2 cellular contexts compared by ENCODE assay signal in the genomic region with DNA sequence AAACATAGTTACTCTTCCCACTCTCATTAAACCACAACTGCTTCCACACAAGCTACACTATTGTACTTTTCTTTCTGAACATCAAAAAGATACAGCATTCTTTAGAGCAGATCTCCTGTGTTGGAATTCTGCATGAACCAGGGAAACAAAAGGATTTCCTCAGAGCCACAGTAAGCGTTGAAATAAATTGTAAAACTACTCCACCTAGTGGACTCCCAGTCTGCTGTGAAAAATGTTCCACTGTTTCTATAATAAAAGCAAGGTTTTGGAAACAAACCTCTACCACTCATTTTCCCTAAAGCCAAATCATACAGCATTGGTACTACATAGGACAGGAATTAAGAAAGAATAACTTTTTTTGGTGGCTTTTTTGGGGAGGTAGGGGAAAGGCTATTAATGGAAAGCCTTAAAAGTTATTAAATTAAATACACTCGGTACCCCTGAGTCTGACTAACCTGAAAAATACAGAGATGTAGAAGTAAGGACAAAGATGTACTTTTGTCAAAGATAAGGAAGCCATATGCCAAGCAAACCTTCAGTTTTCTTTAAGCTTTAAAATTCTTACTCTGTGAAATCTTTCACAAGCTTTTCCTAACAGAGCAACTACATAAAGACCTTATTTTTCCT.
TF ChIP-seq lines count a peak whose summit lies in the region.

No MANE protein-coding gene starts in this region.

TF ChIP-seq in HEK293, 187 proteins besides CTCF, POLR2A, EP300 and RAD21:
- TF ChIP-seq ZNF600 (tag by site-specific recombination; IDR thresholded peaks at IDR 0.05) = peak; percentile 97
- TF ChIP-seq ZNF660 (tag by site-specific recombination; IDR thresholded peaks at IDR 0.05) = peak; percentile 62; the same call in 1 of the 2 replicates
- TF ChIP-seq, protein P1, sequence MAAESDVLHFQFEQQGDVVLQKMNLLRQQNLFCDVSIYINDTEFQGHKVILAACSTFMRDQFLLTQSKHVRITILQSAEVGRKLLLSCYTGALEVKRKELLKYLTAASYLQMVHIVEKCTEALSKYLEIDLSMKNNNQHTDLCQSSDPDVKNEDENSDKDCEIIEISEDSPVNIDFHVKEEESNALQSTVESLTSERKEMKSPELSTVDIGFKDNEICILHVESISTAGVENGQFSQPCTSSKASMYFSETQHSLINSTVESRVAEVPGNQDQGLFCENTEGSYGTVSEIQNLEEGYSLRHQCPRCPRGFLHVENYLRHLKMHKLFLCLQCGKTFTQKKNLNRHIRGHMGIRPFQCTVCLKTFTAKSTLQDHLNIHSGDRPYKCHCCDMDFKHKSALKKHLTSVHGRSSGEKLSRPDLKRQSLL (tag by site-specific recombination; IDR thresholded peaks at IDR 0.05) = no peak
- TF ChIP-seq ZNF654 (tag by site-specific recombination; IDR thresholded peaks at IDR 0.05; ENCODE audit: low read depth) = peak; percentile 89
- TF ChIP-seq KLF16 (tag by site-specific recombination; IDR thresholded peaks at IDR 0.05) = no peak
- TF ChIP-seq, protein P2, sequence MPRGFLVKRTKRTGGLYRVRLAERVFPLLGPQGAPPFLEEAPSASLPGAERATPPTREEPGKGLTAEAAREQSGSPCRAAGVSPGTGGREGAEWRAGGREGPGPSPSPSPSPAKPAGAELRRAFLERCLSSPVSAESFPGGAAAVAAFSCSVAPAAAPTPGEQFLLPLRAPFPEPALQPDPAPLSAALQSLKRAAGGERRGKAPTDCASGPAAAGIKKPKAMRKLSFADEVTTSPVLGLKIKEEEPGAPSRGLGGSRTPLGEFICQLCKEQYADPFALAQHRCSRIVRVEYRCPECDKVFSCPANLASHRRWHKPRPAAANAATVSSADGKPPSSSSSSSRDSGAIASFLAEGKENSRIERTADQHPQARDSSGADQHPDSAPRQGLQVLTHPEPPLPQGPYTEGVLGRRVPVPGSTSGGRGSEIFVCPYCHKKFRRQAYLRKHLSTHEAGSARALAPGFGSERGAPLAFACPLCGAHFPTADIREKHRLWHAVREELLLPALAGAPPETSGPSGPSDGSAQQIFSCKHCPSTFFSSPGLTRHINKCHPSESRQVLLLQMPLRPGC (tag by site-specific recombination; IDR thresholded peaks at IDR 0.05) = peak; percentile 89
- TF ChIP-seq, protein P3, sequence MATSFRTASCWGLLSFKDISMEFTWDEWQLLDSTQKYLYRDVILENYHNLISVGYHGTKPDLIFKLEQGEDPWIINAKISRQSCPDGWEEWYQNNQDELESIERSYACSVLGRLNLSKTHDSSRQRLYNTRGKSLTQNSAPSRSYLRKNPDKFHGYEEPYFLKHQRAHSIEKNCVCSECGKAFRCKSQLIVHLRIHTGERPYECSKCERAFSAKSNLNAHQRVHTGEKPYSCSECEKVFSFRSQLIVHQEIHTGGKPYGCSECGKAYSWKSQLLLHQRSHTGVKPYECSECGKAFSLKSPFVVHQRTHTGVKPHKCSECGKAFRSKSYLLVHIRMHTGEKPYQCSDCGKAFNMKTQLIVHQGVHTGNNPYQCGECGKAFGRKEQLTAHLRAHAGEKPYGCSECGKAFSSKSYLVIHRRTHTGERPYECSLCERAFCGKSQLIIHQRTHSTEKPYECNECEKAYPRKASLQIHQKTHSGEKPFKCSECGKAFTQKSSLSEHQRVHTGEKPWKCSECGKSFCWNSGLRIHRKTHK (tag by site-specific recombination; IDR thresholded peaks at IDR 0.05) = no peak
- TF ChIP-seq ZNF16 (tag by site-specific recombination; IDR thresholded peaks at IDR 0.05; ENCODE audit: low read depth) = no peak
- TF ChIP-seq ZNF354C (tag by site-specific recombination; IDR thresholded peaks at IDR 0.05; ENCODE audit: borderline replicate concordance, low read depth) = no peak
- TF ChIP-seq ZNF157 (tag by site-specific recombination; IDR thresholded peaks at IDR 0.05) = no peak
- TF ChIP-seq ZNF146 (tag by site-specific recombination; IDR thresholded peaks at IDR 0.05) = no peak
- TF ChIP-seq, protein P4, sequence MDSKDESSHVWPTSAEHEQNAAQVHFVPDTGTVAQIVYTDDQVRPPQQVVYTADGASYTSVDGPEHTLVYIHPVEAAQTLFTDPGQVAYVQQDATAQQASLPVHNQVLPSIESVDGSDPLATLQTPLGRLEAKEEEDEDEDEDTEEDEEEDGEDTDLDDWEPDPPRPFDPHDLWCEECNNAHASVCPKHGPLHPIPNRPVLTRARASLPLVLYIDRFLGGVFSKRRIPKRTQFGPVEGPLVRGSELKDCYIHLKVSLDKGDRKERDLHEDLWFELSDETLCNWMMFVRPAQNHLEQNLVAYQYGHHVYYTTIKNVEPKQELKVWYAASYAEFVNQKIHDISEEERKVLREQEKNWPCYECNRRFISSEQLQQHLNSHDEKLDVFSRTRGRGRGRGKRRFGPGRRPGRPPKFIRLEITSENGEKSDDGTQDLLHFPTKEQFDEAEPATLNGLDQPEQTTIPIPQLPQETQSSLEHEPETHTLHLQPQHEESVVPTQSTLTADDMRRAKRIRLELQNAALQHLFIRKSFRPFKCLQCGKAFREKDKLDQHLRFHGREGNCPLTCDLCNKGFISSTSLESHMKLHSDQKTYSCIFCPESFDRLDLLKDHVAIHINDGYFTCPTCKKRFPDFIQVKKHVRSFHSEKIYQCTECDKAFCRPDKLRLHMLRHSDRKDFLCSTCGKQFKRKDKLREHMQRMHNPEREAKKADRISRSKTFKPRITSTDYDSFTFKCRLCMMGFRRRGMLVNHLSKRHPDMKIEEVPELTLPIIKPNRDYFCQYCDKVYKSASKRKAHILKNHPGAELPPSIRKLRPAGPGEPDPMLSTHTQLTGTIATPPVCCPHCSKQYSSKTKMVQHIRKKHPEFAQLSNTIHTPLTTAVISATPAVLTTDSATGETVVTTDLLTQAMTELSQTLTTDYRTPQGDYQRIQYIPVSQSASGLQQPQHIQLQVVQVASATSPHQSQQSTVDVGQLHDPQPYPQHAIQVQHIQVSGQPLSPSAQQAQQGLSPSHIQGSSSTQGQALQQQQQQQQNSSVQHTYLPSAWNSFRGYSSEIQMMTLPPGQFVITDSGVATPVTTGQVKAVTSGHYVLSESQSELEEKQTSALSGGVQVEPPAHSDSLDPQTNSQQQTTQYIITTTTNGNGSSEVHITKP (tag by site-specific recombination; IDR thresholded peaks at IDR 0.05) = no peak
- TF ChIP-seq ZNF658 (tag by site-specific recombination; IDR thresholded peaks at IDR 0.05) = no peak
- no peak for TF ChIP-seq SP7 (tag by site-specific recombination; IDR thresholded peaks at IDR 0.05)
- TF ChIP-seq, protein P5, sequence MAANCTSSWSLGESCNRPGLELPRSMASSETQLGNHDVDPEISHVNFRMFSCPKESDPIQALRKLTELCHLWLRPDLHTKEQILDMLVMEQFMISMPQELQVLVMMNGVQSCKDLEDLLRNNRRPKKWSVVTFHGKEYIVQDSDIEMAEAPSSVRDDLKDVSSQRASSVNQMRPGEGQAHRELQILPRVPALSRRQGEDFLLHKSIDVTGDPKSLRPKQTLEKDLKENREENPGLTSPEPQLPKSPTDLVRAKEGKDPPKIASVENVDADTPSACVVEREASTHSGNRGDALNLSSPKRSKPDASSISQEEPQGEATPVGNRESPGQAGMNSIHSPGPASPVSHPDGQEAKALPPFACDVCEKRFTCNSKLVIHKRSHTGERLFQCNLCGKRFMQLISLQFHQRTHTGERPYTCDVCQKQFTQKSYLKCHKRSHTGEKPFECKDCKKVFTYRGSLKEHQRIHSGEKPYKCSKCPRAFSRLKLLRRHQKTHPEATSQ (tag by site-specific recombination; IDR thresholded peaks at IDR 0.05) = no peak
- no peak for TF ChIP-seq ZNF776 (tag by site-specific recombination; IDR thresholded peaks at IDR 0.05; ENCODE audit: borderline replicate concordance)

TF ChIP-seq in endothelial cell of umbilical vein, 7 proteins besides CTCF, POLR2A, EP300 and RAD21:
- TF ChIP-seq POLR2AphosphoS5 (IDR thresholded peaks at IDR 0.05; ENCODE audit: insufficient read depth, low read depth, low read length) (no peak), MYC (IDR thresholded peaks at IDR 0.05; ENCODE audit: low read depth, low read length) (no peak), FOS (IDR thresholded peaks at IDR 0.05; ENCODE audit: borderline replicate concordance, insufficient read depth, low read length) (no peak), GATA2 (IDR thresholded peaks at IDR 0.05; ENCODE audit: insufficient read depth, insufficient read length, low read depth, low read length) (no peak), EZH2 (IDR thresholded peaks at IDR 0.05; ENCODE audit: borderline replicate concordance, low read depth, low read length, severe bottlenecking) (no peak), JUN (IDR thresholded peaks at IDR 0.05; ENCODE audit: borderline replicate concordance, insufficient read depth, insufficient read length, low read depth) (no peak)
- TF ChIP-seq, protein P6, sequence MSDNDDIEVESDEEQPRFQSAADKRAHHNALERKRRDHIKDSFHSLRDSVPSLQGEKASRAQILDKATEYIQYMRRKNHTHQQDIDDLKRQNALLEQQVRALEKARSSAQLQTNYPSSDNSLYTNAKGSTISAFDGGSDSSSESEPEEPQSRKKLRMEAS (IDR thresholded peaks at IDR 0.05; ENCODE audit: insufficient read depth, insufficient read length) = no peak
TF ChIP-seq in endothelial cell of umbilical vein: peak in this region for 0.
